In the genomic region with DNA sequence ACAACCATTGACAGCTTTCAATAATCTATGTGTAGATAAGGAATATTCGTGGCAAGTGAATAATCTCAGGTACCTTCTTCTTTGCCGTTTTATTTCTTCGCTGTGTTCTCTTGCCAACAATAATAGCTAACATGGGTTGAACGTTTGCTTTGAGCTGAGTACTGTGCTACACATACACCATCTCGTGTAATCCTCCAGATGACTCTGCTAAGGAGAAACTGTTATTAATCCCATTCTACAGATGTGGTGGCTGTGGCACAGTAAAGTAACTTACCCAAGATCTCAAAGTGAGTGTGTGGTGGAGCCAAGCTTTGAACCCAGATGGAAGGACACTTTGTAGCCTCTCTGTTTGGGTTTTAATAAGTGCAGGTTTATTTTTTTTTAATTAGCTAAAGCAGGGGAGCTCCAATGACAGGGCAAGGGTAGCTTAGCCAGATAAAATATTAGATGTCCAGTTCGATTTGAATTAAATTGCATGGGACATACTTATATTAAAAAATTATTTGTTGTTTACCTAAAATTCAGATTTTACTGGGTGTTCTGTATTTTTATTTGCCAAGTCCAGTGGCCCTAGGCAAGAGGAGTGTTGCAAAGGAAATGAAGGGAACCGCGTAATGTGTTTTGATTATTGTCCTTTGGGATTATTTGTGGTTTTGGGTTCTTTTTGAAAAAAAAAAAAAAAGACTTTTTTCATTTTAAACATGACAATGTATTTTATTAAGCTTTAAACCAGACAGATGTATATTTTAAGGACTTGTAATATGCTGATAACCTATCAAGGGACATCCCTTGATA, we compare ENCODE assay signal across 2 cellular contexts.
A peak's percentile ranks its signal among the peaks of the same experiment; 100 is the strongest.
TF ChIP-seq lines count a peak whose summit lies in the region.

No MANE protein-coding gene starts in this region.

TF ChIP-seq in H1, 55 proteins besides CTCF, POLR2A, EP300 and RAD21 (continues in another document):
- TF ChIP-seq CHD1 (IDR thresholded peaks at IDR 0.05; ENCODE audit: low read depth, low read length) = no peak
- no peak for TF ChIP-seq BACH1 (IDR thresholded peaks at IDR 0.05; ENCODE audit: low read length)
- no peak for TF ChIP-seq POLR2AphosphoS5 (IDR thresholded peaks at IDR 0.05; ENCODE audit: low read depth, low read length)
- TF ChIP-seq JUN (IDR thresholded peaks at IDR 0.05; ENCODE audit: low read depth, low read length) = no peak
- no peak for TF ChIP-seq HDAC6 (IDR thresholded peaks at IDR 0.05; ENCODE audit: low read depth, low read length)
- no peak for TF ChIP-seq USF2 (IDR thresholded peaks at IDR 0.05; ENCODE audit: low read length)
- TF ChIP-seq GABPA (IDR thresholded peaks at IDR 0.05; ENCODE audit: borderline replicate concordance, insufficient read depth, low read length) = no peak
- no peak for TF ChIP-seq SAP30 (IDR thresholded peaks at IDR 0.05; ENCODE audit: insufficient read depth, insufficient replicate concordance, low read length)
- no peak for TF ChIP-seq CHD7 (IDR thresholded peaks at IDR 0.05; ENCODE audit: insufficient replicate concordance, low read length)
- TF ChIP-seq KDM4A (IDR thresholded peaks at IDR 0.05; ENCODE audit: low read depth, low read length, severe bottlenecking) = no peak
- no peak for TF ChIP-seq TCF12 (IDR thresholded peaks at IDR 0.05; ENCODE audit: low read depth, low read length)
- TF ChIP-seq TAF7 (optimal IDR thresholded peaks at IDR 0.05; ENCODE audit: borderline replicate concordance, low read depth, low read length) = no peak
- TF ChIP-seq SIRT6 (IDR thresholded peaks at IDR 0.05; ENCODE audit: low read length) = no peak

TF ChIP-seq in HepG2, 621 proteins besides CTCF, POLR2A, EP300 and RAD21:
- no peak for TF ChIP-seq ZNF619 (CRISPR knock-in tag; IDR thresholded peaks at IDR 0.05)
- TF ChIP-seq, protein P1, sequence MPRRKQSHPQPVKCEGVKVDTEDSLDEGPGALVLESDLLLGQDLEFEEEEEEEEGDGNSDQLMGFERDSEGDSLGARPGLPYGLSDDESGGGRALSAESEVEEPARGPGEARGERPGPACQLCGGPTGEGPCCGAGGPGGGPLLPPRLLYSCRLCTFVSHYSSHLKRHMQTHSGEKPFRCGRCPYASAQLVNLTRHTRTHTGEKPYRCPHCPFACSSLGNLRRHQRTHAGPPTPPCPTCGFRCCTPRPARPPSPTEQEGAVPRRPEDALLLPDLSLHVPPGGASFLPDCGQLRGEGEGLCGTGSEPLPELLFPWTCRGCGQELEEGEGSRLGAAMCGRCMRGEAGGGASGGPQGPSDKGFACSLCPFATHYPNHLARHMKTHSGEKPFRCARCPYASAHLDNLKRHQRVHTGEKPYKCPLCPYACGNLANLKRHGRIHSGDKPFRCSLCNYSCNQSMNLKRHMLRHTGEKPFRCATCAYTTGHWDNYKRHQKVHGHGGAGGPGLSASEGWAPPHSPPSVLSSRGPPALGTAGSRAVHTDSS (CRISPR knock-in tag; conservative IDR thresholded peaks at IDR 0.05) = no peak
- TF ChIP-seq, protein P2, sequence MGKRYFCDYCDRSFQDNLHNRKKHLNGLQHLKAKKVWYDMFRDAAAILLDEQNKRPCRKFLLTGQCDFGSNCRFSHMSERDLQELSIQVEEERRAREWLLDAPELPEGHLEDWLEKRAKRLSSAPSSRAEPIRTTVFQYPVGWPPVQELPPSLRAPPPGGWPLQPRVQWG (CRISPR knock-in tag; IDR thresholded peaks at IDR 0.05; ENCODE audit: borderline replicate concordance, low read depth) = no peak
- TF ChIP-seq ZNF629 (CRISPR knock-in tag; conservative IDR thresholded peaks at IDR 0.05) = peak; percentile 76
TF ChIP-seq in HepG2: peak in this region for 1.
